2 cellular contexts compared by ENCODE assay signal in the genomic region with DNA sequence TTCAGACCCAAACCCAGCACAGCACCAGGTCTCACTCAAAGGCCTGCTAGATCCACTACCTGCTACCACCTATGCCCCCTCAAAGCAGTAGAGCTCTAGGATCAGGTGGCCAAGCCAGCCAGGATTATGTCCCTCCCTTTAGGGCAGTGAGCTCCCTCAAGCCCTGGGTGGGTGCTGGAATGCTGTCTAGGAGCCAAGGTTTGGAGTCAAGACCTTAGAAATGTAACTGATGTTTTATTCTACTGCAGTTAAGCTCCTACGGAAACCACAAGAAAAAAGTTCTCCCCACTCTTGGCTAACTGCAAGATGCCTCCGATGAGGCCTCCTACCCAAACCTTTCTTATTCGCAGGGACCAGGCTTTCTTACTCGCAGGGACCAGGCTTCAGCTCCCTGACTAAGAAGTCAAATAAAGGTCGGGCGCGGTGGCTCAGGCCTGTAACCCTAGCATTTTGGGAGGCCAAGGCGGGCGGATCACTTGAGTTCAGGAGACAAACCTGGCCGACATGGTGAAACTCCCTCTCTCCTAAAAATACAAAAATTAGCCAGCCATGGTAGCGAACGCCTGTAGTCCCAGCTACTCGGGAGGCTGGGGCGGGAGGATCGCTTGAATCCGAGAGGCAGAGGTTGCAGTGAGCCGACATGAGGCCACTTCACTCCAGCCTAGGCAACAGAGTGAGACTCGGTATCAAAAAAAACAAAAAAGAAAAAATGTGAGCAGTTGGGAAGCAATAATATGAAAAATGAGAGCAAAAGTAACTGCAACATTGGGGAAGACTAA.
TF ChIP-seq lines count a peak whose summit lies in the region.

No MANE protein-coding gene starts in this region.

TF ChIP-seq in A549, 52 proteins besides CTCF, POLR2A, EP300 and RAD21:
- TF ChIP-seq ZNF302 (CRISPR knock-in tag; IDR thresholded peaks at IDR 0.05) (no peak), HDAC2 (IDR thresholded peaks at IDR 0.05) (no peak), CBX8 (IDR thresholded peaks at IDR 0.05) (no peak), BHLHE40 (IDR thresholded peaks at IDR 0.05; ENCODE audit: low read depth, low read length) (no peak), HOXB13 (CRISPR knock-in tag; IDR thresholded peaks at IDR 0.05; ENCODE audit: low read depth) (no peak), ESRRA (IDR thresholded peaks at IDR 0.05; ENCODE audit: borderline replicate concordance, low read length) (no peak), KDM1A (IDR thresholded peaks at IDR 0.05; ENCODE audit: low read depth) (no peak)

TF ChIP-seq in IMR-90, 13 proteins besides CTCF, POLR2A, EP300 and RAD21:
- no peak for TF ChIP-seq BHLHE40 (IDR thresholded peaks at IDR 0.05; ENCODE audit: low read depth, low read length)
- no peak for TF ChIP-seq CHD1 (IDR thresholded peaks at IDR 0.05; ENCODE audit: low read depth, low read length)
- TF ChIP-seq CEBPB (IDR thresholded peaks at IDR 0.05; ENCODE audit: low read depth, low read length), result no peak
- TF ChIP-seq, protein P1, sequence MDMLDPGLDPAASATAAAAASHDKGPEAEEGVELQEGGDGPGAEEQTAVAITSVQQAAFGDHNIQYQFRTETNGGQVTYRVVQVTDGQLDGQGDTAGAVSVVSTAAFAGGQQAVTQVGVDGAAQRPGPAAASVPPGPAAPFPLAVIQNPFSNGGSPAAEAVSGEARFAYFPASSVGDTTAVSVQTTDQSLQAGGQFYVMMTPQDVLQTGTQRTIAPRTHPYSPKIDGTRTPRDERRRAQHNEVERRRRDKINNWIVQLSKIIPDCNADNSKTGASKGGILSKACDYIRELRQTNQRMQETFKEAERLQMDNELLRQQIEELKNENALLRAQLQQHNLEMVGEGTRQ (IDR thresholded peaks at IDR 0.05; ENCODE audit: low read depth, low read length), result no peak
- TF ChIP-seq RCOR1 (IDR thresholded peaks at IDR 0.05; ENCODE audit: insufficient replicate concordance, low read length), result no peak
- TF ChIP-seq FOS (IDR thresholded peaks at IDR 0.05; ENCODE audit: low read depth, low read length), result no peak
- TF ChIP-seq MXI1 (IDR thresholded peaks at IDR 0.05; ENCODE audit: borderline replicate concordance, low read depth, low read length), result no peak
- no peak for TF ChIP-seq MAFK (IDR thresholded peaks at IDR 0.05; ENCODE audit: low read depth, low read length)
